8 cellular contexts compared by ENCODE assay signal in genomic region chr3:183253961-183254815, GRCh38. TPM values are rescaled to one million over a fixed set of nuclear protein-coding genes. Genes with fewer than 3 reads are reported as not detected.
DNase-seq lines count a peak whose midpoint lies in the region; ATAC-seq and TF ChIP-seq lines count a peak whose summit lies in the region.

No MANE protein-coding gene starts in this region.

- H3K27me3 ChIP-seq in HUES64 (ENCODE audit: insufficient read depth, low read length) (peaks cover 45% of the 10 kb centered on the region), fibroblast of lung (ENCODE audit: control insufficient read depth, insufficient read depth, low read length) (peaks cover 4% of the 10 kb centered on the region)

- H4K20me1 ChIP-seq in fibroblast of lung (ENCODE audit: control insufficient read depth, extremely low read depth, insufficient read depth, low read length), result no peaks in the 10 kb centered on the region

- H3K9me3 Mint-ChIP-seq in natural killer cell treated with Interleukin-12 subunit alpha and Interleukin-12 subunit beta and Interleukin-15 and Interleukin-18, amount 100 ng/mL, for 72 hours, result no peaks in the 10 kb centered on the region

- H3K4me3 Mint-ChIP-seq in natural killer cell treated with Interleukin-12 subunit alpha and Interleukin-12 subunit beta and Interleukin-15 and Interleukin-18, amount 100 ng/mL, for 72 hours, result peak overlapping the region; percentile 78

- no peak overlapping the region for H3K27ac Mint-ChIP-seq in natural killer cell treated with Interleukin-12 subunit alpha and Interleukin-12 subunit beta and Interleukin-15 and Interleukin-18, amount 100 ng/mL, for 72 hours

- peak overlapping the region; percentile 66 for H3K4me3 ChIP-seq in HUES64 (ENCODE audit: low read length)
- peak overlapping the region; percentile 60 to 82 (median 68) for H3K4me3 ChIP-seq in fibroblast of lung (replicated peaks in 1 of 4; ENCODE audit: control extremely low read depth in 1 of 4, insufficient read depth in 1 of 4, low read depth in 3 of 4, low read length in 4 of 4)

- peaks cover 0 to 5% of the 10 kb centered on the region in 2 donors for H3K4me1 Mint-ChIP-seq in natural killer cell treated with Interleukin-12 subunit alpha and Interleukin-12 subunit beta and Interleukin-15 and Interleukin-18, amount 100 ng/mL, for 72 hours (ENCODE audit: low read depth in 2 of 2)

- H3K27me3 Mint-ChIP-seq in natural killer cell treated with Interleukin-12 subunit alpha and Interleukin-12 subunit beta and Interleukin-15 and Interleukin-18, amount 100 ng/mL, for 72 hours, result peaks cover 18 to 40% of the 10 kb centered on the region in 2 donors

- peak overlapping the region; percentile 86 for H3K9ac ChIP-seq in HUES64 (ENCODE audit: low read depth, low read length)
- H3K9ac ChIP-seq in fibroblast of lung (ENCODE audit: insufficient read depth, low read length), result peak overlapping the region; percentile 59

- H3K36me3 Mint-ChIP-seq in natural killer cell treated with Interleukin-12 subunit alpha and Interleukin-12 subunit beta and Interleukin-15 and Interleukin-18, amount 100 ng/mL, for 72 hours, result no peaks in the 10 kb centered on the region

- peaks cover 19% of the 10 kb centered on the region for H3K4me1 ChIP-seq in HUES64 (ENCODE audit: insufficient read depth, low read length)
- no peaks in the 10 kb centered on the region for H3K4me1 ChIP-seq in fibroblast of lung (ENCODE audit: control insufficient read depth, extremely low read depth, insufficient read depth, low read length)

- peak; percentile 59 to 71 for ATAC-seq in natural killer cell treated with Interleukin-12 subunit alpha and Interleukin-12 subunit beta and Interleukin-15 and Interleukin-18, amount 100 ng/mL, for 72 hours
- ATAC-seq in GM18907 (IDR thresholded peaks at IDR 0.05; ENCODE audit: unreplicated experiment), result no peak

- H3K9me3 ChIP-seq in HUES64 (ENCODE audit: insufficient read depth, low read depth, low read length) (no peaks in the 10 kb centered on the region), fibroblast of lung (ENCODE audit: control insufficient read depth, insufficient read depth, low read depth, low read length) (no peaks in the 10 kb centered on the region)

- peak overlapping the region; percentile 75 for H2AFZ ChIP-seq in fibroblast of lung (ENCODE audit: low read length)

- TF ChIP-seq CTCF in fibroblast of lung (conservative IDR thresholded peaks at IDR 0.05 in 1 of 2, IDR thresholded peaks at IDR 0.05 in 1 of 2; ENCODE audit: low read depth in 1 of 2, low read length in 2 of 2), result no peak

- H3K27ac ChIP-seq in HUES64 (ENCODE audit: low read depth, low read length), result no peak overlapping the region
- no peak overlapping the region for H3K27ac ChIP-seq in fibroblast of lung (ENCODE audit: insufficient read depth, low read length)

- H3K36me3 ChIP-seq in HUES64 (ENCODE audit: insufficient read depth, low read length) (no peaks in the 10 kb centered on the region), fibroblast of lung (ENCODE audit: control insufficient read depth, insufficient read depth, low read length) (no peaks in the 10 kb centered on the region)

- WGBS in HUES64, result under 1% methylated on average over 109 of the region's 109 CpGs

- H3K79me2 ChIP-seq in fibroblast of lung (ENCODE audit: control insufficient read depth, insufficient read depth, low read length), result no peaks in the 10 kb centered on the region

- peak overlapping the region; percentile 55 for H3K4me2 ChIP-seq in fibroblast of lung (ENCODE audit: extremely low read depth, insufficient read depth, low read length)

- peak; percentile 35 for DNase-seq in Daoy (ENCODE audit: low read depth)
- peak; percentile 78 for DNase-seq in activated CD8-positive, alpha-beta memory T cell treated with anti-CD3 and anti-CD28 coated beads for 24 hours
- DNase-seq in fibroblast of lung (ENCODE audit: low read depth in 2 of 2), result peak in 1 of 2 donors; percentile 44
- DNase-seq in natural killer cell treated with Interleukin-12 subunit alpha and Interleukin-12 subunit beta and Interleukin-15 and Interleukin-18, amount 100 ng/mL, for 72 hours (ENCODE audit: low spot score), result peak; percentile 60
- no peak for DNase-seq in epidermal melanocyte (ENCODE audit: insufficient read length, low spot score)
- DNase-seq in mesenteric fat pad (ENCODE audit: low spot score), result no peak

RNA-seq across cellular contexts. Expression of gene B3GNT5, which starts 1.1 kb away (rescaled TPM):
- total RNA-seq in Daoy (2014; rRNA removed; shearing (Covaris generic)), result 7.8 and 14.1 TPM in 2 replicates
- polyA plus RNA-seq in HUES64 (2013, experiment 1 of 2), result 8.9 TPM
- 10.1 TPM for polyA plus RNA-seq in HUES64 (2013, experiment 2 of 2)
- total RNA-seq in fibroblast of lung, result 1.3 and 2.8 TPM in 2 replicates
- polyA plus RNA-seq in fibroblast of lung, result 0.96 and 1.7 TPM in 2 replicates
- 1.2 and 1.3 TPM in 2 replicates for polyA plus RNA-seq in fibroblast of lung (2012)
- polyA minus RNA-seq in fibroblast of lung (ENCODE audit: low replicate concordance), result 0.37 TPM in 1 of 2 replicates, not detected in the other
- 1 to 10 TPM in 1 of 2 donors, under 1 TPM in 1; 0.36 to 1.0 TPM for total RNA-seq in natural killer cell treated with Interleukin-12 subunit alpha and Interleukin-12 subunit beta and Interleukin-15 and Interleukin-18, amount 100 ng/mL, for 72 hours
- total RNA-seq in mesenteric fat pad, result 35.2 TPM

Comparison
In these comparisons a context has a peak if more than half of its experiments do, and no peak if none do; other contexts are left out.
1. DNase-seq: peak in Daoy (single experiment), activated CD8-positive, alpha-beta memory T cell treated with anti-CD3 and anti-CD28 coated beads for 24 hours (single experiment) and natural killer cell treated with Interleukin-12 subunit alpha and Interleukin-12 subunit beta and Interleukin-15 and Interleukin-18, amount 100 ng/mL, for 72 hours (single experiment); none in epidermal melanocyte (single experiment) and mesenteric fat pad (single experiment).